8 cellular contexts compared by ENCODE assay signal in genomic region chr3:69080233-69080644, GRCh38. TPM values are rescaled to one million over a fixed set of nuclear protein-coding genes. Genes with fewer than 3 reads are reported as not detected.
DNase-seq lines count a peak whose midpoint lies in the region.

UBA3 (minus strand) TSS chr3:69080365; CDS start chr3:69080353, 12 bp downstream.

- H2AFZ ChIP-seq in neuron (ENCODE audit: low read depth, low read length): peak within 1 kb of the TSS; percentile 55

- peak; percentile 87 for DNase-seq in EH (ENCODE audit: low read depth)
- peak; percentile 65 for DNase-seq in H4 (ENCODE audit: low spot score)
- DNase-seq in M059J (ENCODE audit: low read depth): peak; percentile 71
- DNase-seq in SJSA1 (ENCODE audit: low read depth in 1 of 2, low spot score in 2 of 2): peak; percentile 18 to 85
- peak; percentile 85 for DNase-seq in activated gamma-delta T cell treated with anti-CD3 and anti-CD28 coated beads, Interleukin-2, amount 50 U/mL, for 16 hours (ENCODE audit: low read depth)
- peak; percentile 68 for DNase-seq in foreskin melanocyte
- peak; percentile 67 for DNase-seq in stromal cell of bone marrow (ENCODE audit: low read depth)

- H3K27me3 ChIP-seq in SJSA1 (replicated peaks) (no peaks in the 10 kb centered on the region), neuron (ENCODE audit: insufficient read depth, low read length) (no peaks in the 10 kb centered on the region)

- H3K9me3 ChIP-seq in SJSA1 (replicated peaks) (no peaks in the 10 kb centered on the region), neuron (ENCODE audit: low read length) (no peaks in the 10 kb centered on the region)

- H3K36me3 ChIP-seq in SJSA1 (peaks cover 17% of the 10 kb centered on the region), neuron (ENCODE audit: insufficient read depth, low read length) (peaks cover 5% of the 10 kb centered on the region)

- H3K27ac ChIP-seq in SJSA1: peak within 1 kb of the TSS; percentile 56

- peaks cover 47% of the 10 kb centered on the region for H3K4me1 ChIP-seq in SJSA1 (replicated peaks)
- H3K4me1 ChIP-seq in neuron (ENCODE audit: insufficient read depth, low read length): peaks cover 39% of the 10 kb centered on the region

- H3K4me3 ChIP-seq in SJSA1 (peak within 1 kb of the TSS; percentile 69), neuron (ENCODE audit: low read length) (peak within 1 kb of the TSS; percentile 86)

RNA-seq across cellular contexts. Expression of gene UBA3, which starts in this region (rescaled TPM):
- 35.3 and 57.5 TPM in 2 replicates for total RNA-seq in H4 (2014; rRNA removed; shearing (Covaris generic))
- total RNA-seq in M059J (2014; rRNA removed; shearing (Covaris generic)): 43.0 and 44.9 TPM in 2 replicates
- 63.6 and 76.4 TPM in 2 replicates for total RNA-seq in SJSA1 (2014; rRNA removed; shearing (Covaris generic))

Comparison
In these comparisons a context has a peak if more than half of its experiments do, and no peak if none do; other contexts are left out.
1. Peak in every context shown above with its lines: DNase-seq, H3K4me3 ChIP-seq and H3K27ac ChIP-seq.